2 cellular contexts compared by ENCODE assay signal in the genomic region with DNA sequence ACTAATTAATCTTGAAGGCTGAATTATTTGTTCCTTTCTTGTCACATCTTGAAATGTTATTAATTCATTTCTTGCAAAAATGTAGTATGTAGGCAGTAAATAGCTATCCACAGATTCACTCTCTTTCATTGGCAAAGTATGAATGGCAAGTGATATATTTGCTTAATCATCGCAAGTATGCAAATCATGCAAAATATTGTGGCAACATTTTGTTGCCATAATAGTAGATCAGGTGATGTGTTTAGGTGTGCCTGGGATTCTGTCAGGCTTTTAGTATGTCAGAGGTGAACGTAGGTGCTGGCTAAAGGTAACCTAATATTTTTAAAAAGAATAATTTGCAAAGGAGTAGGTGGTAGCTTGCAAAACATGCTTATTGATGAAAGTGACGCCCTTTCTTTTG.
TF ChIP-seq lines count a peak whose summit lies in the region.

No MANE protein-coding gene starts in this region.

TF ChIP-seq in A549, 52 proteins besides CTCF, POLR2A, EP300 and RAD21:
- TF ChIP-seq KDM5A (IDR thresholded peaks at IDR 0.05) (no peak), GATA3 (IDR thresholded peaks at IDR 0.05; ENCODE audit: borderline replicate concordance) (no peak), HOXA7 (CRISPR knock-in tag; IDR thresholded peaks at IDR 0.05) (peak; percentile 32; the same call in 1 of the 2 replicates), MAFK (IDR thresholded peaks at IDR 0.05; ENCODE audit: partially characterized antibody) (peak; percentile 64)
- TF ChIP-seq, protein P1, sequence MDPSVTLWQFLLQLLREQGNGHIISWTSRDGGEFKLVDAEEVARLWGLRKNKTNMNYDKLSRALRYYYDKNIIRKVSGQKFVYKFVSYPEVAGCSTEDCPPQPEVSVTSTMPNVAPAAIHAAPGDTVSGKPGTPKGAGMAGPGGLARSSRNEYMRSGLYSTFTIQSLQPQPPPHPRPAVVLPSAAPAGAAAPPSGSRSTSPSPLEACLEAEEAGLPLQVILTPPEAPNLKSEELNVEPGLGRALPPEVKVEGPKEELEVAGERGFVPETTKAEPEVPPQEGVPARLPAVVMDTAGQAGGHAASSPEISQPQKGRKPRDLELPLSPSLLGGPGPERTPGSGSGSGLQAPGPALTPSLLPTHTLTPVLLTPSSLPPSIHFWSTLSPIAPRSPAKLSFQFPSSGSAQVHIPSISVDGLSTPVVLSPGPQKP (IDR thresholded peaks at IDR 0.05; ENCODE audit: low read depth, low read length), result no peak
- TF ChIP-seq, protein P2, sequence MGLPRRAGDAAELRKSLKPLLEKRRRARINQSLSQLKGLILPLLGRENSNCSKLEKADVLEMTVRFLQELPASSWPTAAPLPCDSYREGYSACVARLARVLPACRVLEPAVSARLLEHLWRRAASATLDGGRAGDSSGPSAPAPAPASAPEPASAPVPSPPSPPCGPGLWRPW (IDR thresholded peaks at IDR 0.05), result no peak

TF ChIP-seq in K562, 482 proteins besides CTCF, POLR2A, EP300 and RAD21:
- TF ChIP-seq PHF20 (IDR thresholded peaks at IDR 0.05; ENCODE audit: partially characterized antibody), result no peak
- peak; percentile 63 for TF ChIP-seq ZNF316 (IDR thresholded peaks at IDR 0.05)
- TF ChIP-seq, protein P3, sequence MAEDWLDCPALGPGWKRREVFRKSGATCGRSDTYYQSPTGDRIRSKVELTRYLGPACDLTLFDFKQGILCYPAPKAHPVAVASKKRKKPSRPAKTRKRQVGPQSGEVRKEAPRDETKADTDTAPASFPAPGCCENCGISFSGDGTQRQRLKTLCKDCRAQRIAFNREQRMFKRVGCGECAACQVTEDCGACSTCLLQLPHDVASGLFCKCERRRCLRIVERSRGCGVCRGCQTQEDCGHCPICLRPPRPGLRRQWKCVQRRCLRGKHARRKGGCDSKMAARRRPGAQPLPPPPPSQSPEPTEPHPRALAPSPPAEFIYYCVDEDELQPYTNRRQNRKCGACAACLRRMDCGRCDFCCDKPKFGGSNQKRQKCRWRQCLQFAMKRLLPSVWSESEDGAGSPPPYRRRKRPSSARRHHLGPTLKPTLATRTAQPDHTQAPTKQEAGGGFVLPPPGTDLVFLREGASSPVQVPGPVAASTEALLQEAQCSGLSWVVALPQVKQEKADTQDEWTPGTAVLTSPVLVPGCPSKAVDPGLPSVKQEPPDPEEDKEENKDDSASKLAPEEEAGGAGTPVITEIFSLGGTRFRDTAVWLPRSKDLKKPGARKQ (CRISPR knock-in tag; IDR thresholded peaks at IDR 0.05), result no peak
- TF ChIP-seq DACH1 (IDR thresholded peaks at IDR 0.05; ENCODE audit: partially characterized antibody), result no peak
- no peak for TF ChIP-seq MYBL2 (IDR thresholded peaks at IDR 0.05; ENCODE audit: low read depth)
- no peak for TF ChIP-seq MYBL2 (CRISPR knock-in tag; IDR thresholded peaks at IDR 0.05; ENCODE audit: borderline replicate concordance)
- TF ChIP-seq, protein P4, sequence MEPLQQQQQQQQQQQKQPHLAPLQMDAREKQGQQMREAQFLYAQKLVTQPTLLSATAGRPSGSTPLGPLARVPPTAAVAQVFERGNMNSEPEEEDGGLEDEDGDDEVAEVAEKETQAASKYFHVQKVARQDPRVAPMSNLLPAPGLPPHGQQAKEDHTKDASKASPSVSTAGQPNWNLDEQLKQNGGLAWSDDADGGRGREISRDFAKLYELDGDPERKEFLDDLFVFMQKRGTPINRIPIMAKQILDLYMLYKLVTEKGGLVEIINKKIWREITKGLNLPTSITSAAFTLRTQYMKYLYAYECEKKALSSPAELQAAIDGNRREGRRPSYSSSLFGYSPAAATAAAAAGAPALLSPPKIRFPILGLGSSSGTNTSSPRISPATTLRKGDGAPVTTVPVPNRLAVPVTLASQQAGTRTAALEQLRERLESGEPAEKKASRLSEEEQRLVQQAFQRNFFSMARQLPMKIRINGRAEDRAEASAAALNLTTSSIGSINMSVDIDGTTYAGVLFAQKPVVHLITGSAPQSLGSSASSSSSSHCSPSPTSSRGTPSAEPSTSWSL (CRISPR knock-in tag; IDR thresholded peaks at IDR 0.05; ENCODE audit: borderline replicate concordance), result no peak
- TF ChIP-seq SMC3 (conservative IDR thresholded peaks at IDR 0.05; ENCODE audit: insufficient read depth, low read depth, low read length), result no peak
- TF ChIP-seq, protein P5, sequence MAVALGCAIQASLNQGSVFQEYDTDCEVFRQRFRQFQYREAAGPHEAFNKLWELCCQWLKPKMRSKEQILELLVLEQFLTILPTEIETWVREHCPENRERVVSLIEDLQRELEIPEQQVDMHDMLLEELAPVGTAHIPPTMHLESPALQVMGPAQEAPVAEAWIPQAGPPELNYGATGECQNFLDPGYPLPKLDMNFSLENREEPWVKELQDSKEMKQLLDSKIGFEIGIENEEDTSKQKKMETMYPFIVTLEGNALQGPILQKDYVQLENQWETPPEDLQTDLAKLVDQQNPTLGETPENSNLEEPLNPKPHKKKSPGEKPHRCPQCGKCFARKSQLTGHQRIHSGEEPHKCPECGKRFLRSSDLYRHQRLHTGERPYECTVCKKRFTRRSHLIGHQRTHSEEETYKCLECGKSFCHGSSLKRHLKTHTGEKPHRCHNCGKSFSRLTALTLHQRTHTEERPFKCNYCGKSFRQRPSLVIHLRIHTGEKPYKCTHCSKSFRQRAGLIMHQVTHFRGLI (CRISPR knock-in tag; IDR thresholded peaks at IDR 0.05), result no peak
- peak; percentile 54; the same call in 1 of the 2 replicates for TF ChIP-seq NFE2 (IDR thresholded peaks at IDR 0.05; ENCODE audit: low read depth)
- no peak for TF ChIP-seq HCFC1 (IDR thresholded peaks at IDR 0.05; ENCODE audit: low read depth, low read length)
- TF ChIP-seq MAFF (IDR thresholded peaks at IDR 0.05; ENCODE audit: low read length), result no peak
- no peak for TF ChIP-seq SAP30 (IDR thresholded peaks at IDR 0.05; ENCODE audit: borderline replicate concordance, insufficient read depth, low read depth, low read length, poor library complexity, severe bottlenecking)
- no peak for TF ChIP-seq ZFPM2 (CRISPR knock-in tag; IDR thresholded peaks at IDR 0.05)
- TF ChIP-seq ZNF586 (CRISPR knock-in tag; conservative IDR thresholded peaks at IDR 0.05), result no peak
- TF ChIP-seq C11orf30 (IDR thresholded peaks at IDR 0.05; ENCODE audit: low read depth), result peak; percentile 62
- no peak for TF ChIP-seq EGR1 (conservative IDR thresholded peaks at IDR 0.05)
- no peak for TF ChIP-seq POLR2B (IDR thresholded peaks at IDR 0.05; ENCODE audit: low read depth, partially characterized antibody)
- no peak for TF ChIP-seq PML (IDR thresholded peaks at IDR 0.05; ENCODE audit: low read length)
- peak; percentile 61 for TF ChIP-seq MAFG (tag; conservative IDR thresholded peaks at IDR 0.05)
